In genomic region chr7:48424731-48425130, GRCh38 we compare ENCODE assay signal across 8 cellular contexts.
DNase-seq lines count a peak whose midpoint lies in the region; ATAC-seq, FAIRE-seq and TF ChIP-seq lines count a peak whose summit lies in the region.

No MANE protein-coding gene starts in this region.

- H3K4me3 ChIP-seq in SK-N-SH (ENCODE audit: low read depth in 2 of 2, low read length in 1 of 2) (peak overlapping the region in 1 of 2 experiments; percentile 35; a peak in 1 of 4 replicates), right lobe of liver (no peak overlapping the region), spleen (no peak overlapping the region)

- CTCF ChIA-PET in SK-N-SH (lab: Yijun Ruan, JAX): no interaction called here

- H3K4me1 ChIP-seq in SK-N-SH (ENCODE audit: control insufficient read depth in 1 of 2, insufficient read depth in 2 of 2, low read depth in 1 of 2, low read length in 1 of 2) (no peaks in the 10 kb centered on the region), right lobe of liver (no peaks in the 10 kb centered on the region), spleen (no peaks in the 10 kb centered on the region)

- no peak overlapping the region for H3K9ac ChIP-seq in SK-N-SH

- H3K27ac ChIP-seq in SK-N-SH (ENCODE audit: low read depth in 2 of 2, low read length in 1 of 2): no peak overlapping the region
- H3K27ac ChIP-seq in right lobe of liver: no peak overlapping the region
- H3K27ac ChIP-seq in spleen: no peak overlapping the region

- H3K4me2 ChIP-seq in SK-N-SH: no peak overlapping the region

- peak; percentile 64 for ATAC-seq in HG03280 (IDR thresholded peaks at IDR 0.05; ENCODE audit: unreplicated experiment)
- peak; percentile 40 to 64 (median 52) for ATAC-seq in right lobe of liver
- ATAC-seq in GM21737 (IDR thresholded peaks at IDR 0.05; ENCODE audit: unreplicated experiment): no peak

- no peak for DNase-seq in GM12892 (ENCODE audit: insufficient read length)
- peak; percentile 14 for DNase-seq in SK-N-SH
- DNase-seq in right lobe of liver: no peak
- DNase-seq in spleen: no peak
- DNase-seq in HTR-8/SVneo (ENCODE audit: insufficient read length, low spot score): no peak
- DNase-seq in stimulated activated naive CD4-positive, alpha-beta T cell (lab: John Stamatoyannopoulos, UW): no peak

- TF ChIP-seq POLR2A in GM12892 (IDR thresholded peaks at IDR 0.05; ENCODE audit: low read depth, low read length): no peak
- no peak for TF ChIP-seq POLR2A in right lobe of liver (IDR thresholded peaks at IDR 0.05)
- no peak for TF ChIP-seq POLR2A in spleen (IDR thresholded peaks at IDR 0.05)

- 2% methylated on average over 3 of the region's 3 CpGs for WGBS in SK-N-SH (ENCODE audit: low lambda C conversion rate)
- WGBS in right lobe of liver (ENCODE audit: insufficient coverage, low coverage, low lambda C conversion rate, missing lambda C conversion rate): 15% methylated on average over 3 of the region's 3 CpGs
- 44 to 88% (median 73%) methylated on average over 3 of the region's 3 CpGs for WGBS in spleen, 5 donors

- TF ChIP-seq CTCF in SK-N-SH (IDR thresholded peaks at IDR 0.05) (peak; percentile 57), right lobe of liver (IDR thresholded peaks at IDR 0.05) (peak; percentile 23 to 51 (median 43)), spleen (IDR thresholded peaks at IDR 0.05 in 8 of 11, conservative IDR thresholded peaks at IDR 0.05 in 3 of 11) (peak in 2 of 11 experiments; percentile 9 to 10)

- no peak for TF ChIP-seq EP300 in SK-N-SH (IDR thresholded peaks at IDR 0.05; ENCODE audit: borderline replicate concordance in 1 of 2, low read depth in 1 of 2, low read length in 1 of 2)

- H3K9me2 ChIP-seq in SK-N-SH: no peaks in the 10 kb centered on the region

- H3K79me2 ChIP-seq in SK-N-SH (ENCODE audit: insufficient read depth): no peaks in the 10 kb centered on the region

- no peaks in the 10 kb centered on the region for H3K27me3 ChIP-seq in SK-N-SH (ENCODE audit: insufficient read depth)
- H3K27me3 ChIP-seq in right lobe of liver: no peaks in the 10 kb centered on the region
- no peaks in the 10 kb centered on the region for H3K27me3 ChIP-seq in spleen (replicated peaks in 1 of 7)

- no peaks in the 10 kb centered on the region for H3F3A ChIP-seq in SK-N-SH (replicated peaks; ENCODE audit: insufficient read depth)

- H2AFZ ChIP-seq in SK-N-SH (ENCODE audit: low read depth): no peak overlapping the region

- H3K36me3 ChIP-seq in SK-N-SH (replicated peaks in 1 of 2; ENCODE audit: control insufficient read depth in 1 of 2, insufficient read depth in 2 of 2, low read length in 1 of 2): no peaks in the 10 kb centered on the region
- H3K36me3 ChIP-seq in right lobe of liver: no peaks in the 10 kb centered on the region
- H3K36me3 ChIP-seq in spleen: peaks cover 0 to 11% (median 0%) of the 10 kb centered on the region in 6 donors

- H3K9me3 ChIP-seq in SK-N-SH (no peaks in the 10 kb centered on the region), right lobe of liver (no peaks in the 10 kb centered on the region), spleen (no peaks in the 10 kb centered on the region)

- TF ChIP-seq RAD21 in SK-N-SH (IDR thresholded peaks at IDR 0.05; ENCODE audit: low read length): peak; percentile 62

- POLR2A ChIA-PET in SK-N-SH (lab: Yijun Ruan, JAX): no interaction called here

- no peaks in the 10 kb centered on the region for H4K20me1 ChIP-seq in SK-N-SH (ENCODE audit: insufficient read depth)

- intact Hi-C loops in right lobe of liver (cut with DNase I) (no loop called here), spleen (cut with DNase I; ENCODE audit: low total_unique reads) (no loop called here)

- FAIRE-seq in GM12892 (lab: Jason Lieb, UNC): peak; percentile 81
- no peak for FAIRE-seq in HTR-8/SVneo (lab: Jason Lieb, UNC)

TF ChIP-seq in SK-N-SH, 30 proteins besides CTCF, POLR2A, EP300 and RAD21:
- TF ChIP-seq IRF3 (IDR thresholded peaks at IDR 0.05; ENCODE audit: low read depth, low read length): no peak
- peak; percentile 38 for TF ChIP-seq SMC3 (IDR thresholded peaks at IDR 0.05; ENCODE audit: low read depth, low read length)
TF ChIP-seq in SK-N-SH: peak in this region for 1.
